ENCODE assay signal across 23 cellular contexts in the genomic region with DNA sequence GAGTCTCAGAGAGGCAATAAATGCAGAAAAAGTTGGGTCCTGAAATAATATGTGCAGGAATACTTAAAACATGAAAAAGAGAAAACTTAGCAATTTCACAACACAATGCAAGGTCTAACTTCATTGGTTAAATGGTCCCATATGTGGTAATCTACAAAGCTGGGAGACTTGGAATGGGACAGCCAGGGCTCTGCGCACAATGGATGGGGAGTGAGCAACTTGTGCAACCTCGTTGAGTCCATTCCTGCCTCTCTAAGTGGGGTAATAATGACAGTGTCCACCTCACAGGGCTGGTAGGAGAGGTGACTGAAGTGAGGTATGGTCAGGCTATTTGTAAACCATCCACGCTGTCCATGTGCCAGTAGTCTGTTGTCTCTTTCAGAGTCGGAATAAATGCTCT. TPM values are rescaled to one million over a fixed set of nuclear protein-coding genes. Genes with fewer than 3 reads are reported as not detected.
"Had no signal": no experiment of that assay in that cellular context is flagged by ENCODE, and none has a peak within 500 bp of the region (broad histone marks: within the 10 kb centered on the region; RNA-seq: fewer than 3 reads in every experiment).

No MANE protein-coding gene starts in this region.

- H3K36me3 ChIP-seq: SJSA1 had no signal

- H3K9me3 ChIP-seq: SJSA1 had no signal

- H3K4me1 ChIP-seq: SJSA1 had no signal

- H3K9ac ChIP-seq: KMS-11 had no signal

- H3K9me3 Mint-ChIP-seq: IgD-negative memory B cell had no signal

- DNase-seq: Kasumi-1, MM.1S, NCI-H1092 treated with DMSO at 0.1 percent for 48 hours, NCI-H1436, NCI-H187, NCI-H2029, NCI-H2081 treated with DMSO at 0.1 percent for 48 hours, NCI-H2171, NCI-H226, NCI-H446, NCI-H510A, NCI-H524 treated with DMSO at 0.1 percent for 48 hours, NCI-H69, NCI-H774, Right ventricle myocardium superior, RPMI8226, SIG-M5 had no signal

- ATAC-seq: K562 had no signal

- H3K4me3 ChIP-seq: K562, SJSA1, SK-N-MC had no signal

- H3K4me3 Mint-ChIP-seq: IgD-negative memory B cell had no signal

- H3K27ac Mint-ChIP-seq: IgD-negative memory B cell had no signal

- H3K36me3 Mint-ChIP-seq: IgD-negative memory B cell had no signal

- H3K27ac ChIP-seq: KMS-11, SJSA1, SK-N-MC had no signal

- H3K4me2 ChIP-seq: KMS-11 had no signal

RNA-seq across cellular contexts. Expression of gene EMX2, which starts 11.8 kb away (rescaled TPM):
- total RNA-seq: K562, M059J, Right ventricle myocardium superior had no signal
